In genomic region chr6:90068835-90069478, GRCh38 we compare ENCODE assay signal across 19 cellular contexts.
DNase-seq lines count a peak whose midpoint lies in the region; ATAC-seq and TF ChIP-seq lines count a peak whose summit lies in the region.
"Had no signal": no experiment of that assay in that cellular context is flagged by ENCODE, and none has a peak within 500 bp of the region (broad histone marks: within the 10 kb centered on the region; RNA-seq: fewer than 3 reads in every experiment).

No MANE protein-coding gene starts in this region.

- no peak overlapping the region for H3K4me3 ChIP-seq in fibroblast of lung (replicated peaks in 1 of 4; ENCODE audit: control extremely low read depth in 1 of 4, insufficient read depth in 1 of 4, low read depth in 3 of 4, low read length in 4 of 4)
- no peak overlapping the region for H3K4me3 ChIP-seq in H7 (ENCODE audit: insufficient read depth, low read depth, low read length)
- H3K4me3 ChIP-seq: body of pancreas, esophagus squamous epithelium, left lung had no signal

- no peak overlapping the region for H3K27ac ChIP-seq in fibroblast of lung (ENCODE audit: insufficient read depth, low read length)
- H3K27ac ChIP-seq: body of pancreas, esophagus squamous epithelium, left lung, RWPE1 had no signal

- no peaks in the 10 kb centered on the region for H3K27me3 Mint-ChIP-seq in activated naive CD4-positive, alpha-beta T cell treated with anti-CD3 and anti-CD28 coated beads for 36 hours (ENCODE audit: low read depth)
- no peaks in the 10 kb centered on the region for H3K27me3 Mint-ChIP-seq in stimulated activated naive CD8-positive, alpha-beta T cell treated with anti-CD3 and anti-CD28 coated beads, Interleukin-15, amount 100 ng/mL, for 72 hours

- no peak for TF ChIP-seq CTCF in fibroblast of lung (conservative IDR thresholded peaks at IDR 0.05 in 1 of 2, IDR thresholded peaks at IDR 0.05 in 1 of 2; ENCODE audit: low read depth in 1 of 2, low read length in 2 of 2)

- H3K36me3 Mint-ChIP-seq in activated naive CD4-positive, alpha-beta T cell treated with anti-CD3 and anti-CD28 coated beads for 36 hours (ENCODE audit: low read depth), result peaks cover 59% of the 10 kb centered on the region

- H3K27me3 ChIP-seq in fibroblast of lung (ENCODE audit: control insufficient read depth, insufficient read depth, low read length) (no peaks in the 10 kb centered on the region), H7 (ENCODE audit: control insufficient read depth, insufficient read depth, low read length) (no peaks in the 10 kb centered on the region)
- H3K27me3 ChIP-seq: body of pancreas, dorsolateral prefrontal cortex, esophagus squamous epithelium, left lung had no signal

- ATAC-seq in SK-N-SH treated with all-trans-retinoic acid at 6 μM for 48 hours (peak; percentile 71), HG03196 (IDR thresholded peaks at IDR 0.05; ENCODE audit: unreplicated experiment) (no peak), HG02884 (IDR thresholded peaks at IDR 0.05; ENCODE audit: unreplicated experiment) (no peak)
- ATAC-seq in stimulated activated naive CD8-positive, alpha-beta T cell treated with anti-CD3 and anti-CD28 coated beads, Interleukin-15, amount 100 ng/mL, for 72 hours, result no peak

- no peak overlapping the region for H3K4me2 ChIP-seq in fibroblast of lung (ENCODE audit: extremely low read depth, insufficient read depth, low read length)

- peaks cover 2% of the 10 kb centered on the region for H3K4me1 ChIP-seq in fibroblast of lung (ENCODE audit: control insufficient read depth, extremely low read depth, insufficient read depth, low read length)
- H3K4me1 ChIP-seq: body of pancreas, left lung had no signal

- no peaks in the 10 kb centered on the region for H3K36me3 ChIP-seq in fibroblast of lung (ENCODE audit: control insufficient read depth, insufficient read depth, low read length)
- H3K36me3 ChIP-seq in H7 (replicated peaks; ENCODE audit: control insufficient read depth, insufficient read depth, low read length), result no peaks in the 10 kb centered on the region
- H3K36me3 ChIP-seq: esophagus squamous epithelium, left lung had no signal

- intact Hi-C loops in activated naive CD4-positive, alpha-beta T cell treated with anti-CD3 and anti-CD28 coated beads for 36 hours (cut with micrococcal nuclease), result loop anchor here (1.0 kb wide), 2 partner anchors 10 to 61 kb away; no protein-coding TSS in a partner anchor

- no peaks in the 10 kb centered on the region for H3K79me2 ChIP-seq in fibroblast of lung (ENCODE audit: control insufficient read depth, insufficient read depth, low read length)

- peak overlapping the region; percentile 87 for H3K27ac Mint-ChIP-seq in activated naive CD4-positive, alpha-beta T cell treated with anti-CD3 and anti-CD28 coated beads for 36 hours
- peak overlapping the region in 1 of 2 donors; percentile 63 for H3K27ac Mint-ChIP-seq in stimulated activated naive CD8-positive, alpha-beta T cell treated with anti-CD3 and anti-CD28 coated beads, Interleukin-15, amount 100 ng/mL, for 72 hours

- H3K4me3 Mint-ChIP-seq in activated naive CD4-positive, alpha-beta T cell treated with anti-CD3 and anti-CD28 coated beads for 36 hours, result no peak overlapping the region
- H3K4me3 Mint-ChIP-seq in stimulated activated naive CD8-positive, alpha-beta T cell treated with anti-CD3 and anti-CD28 coated beads, Interleukin-15, amount 100 ng/mL, for 72 hours, result peak overlapping the region; percentile 31 to 40
- H3K4me3 Mint-ChIP-seq: natural killer cell treated with Interleukin-12 subunit alpha and Interleukin-12 subunit beta and Interleukin-15 and Interleukin-18, amount 100 ng/mL, for 72 hours had no signal

- CTCF ChIA-PET in activated naive CD4-positive, alpha-beta T cell treated with anti-CD3 and anti-CD28 coated beads for 36 hours (lab: Charles Lee), result interaction anchor here (1.0 kb wide), 1 partner anchor 8 kb away, joined by 3 read pairs; no protein-coding TSS in a partner anchor

- no peak overlapping the region for H2AFZ ChIP-seq in fibroblast of lung (ENCODE audit: low read length)

- H3K9me3 ChIP-seq in fibroblast of lung (ENCODE audit: control insufficient read depth, insufficient read depth, low read depth, low read length), result no peaks in the 10 kb centered on the region
- H3K9me3 ChIP-seq: body of pancreas, esophagus squamous epithelium, left lung had no signal

- DNase-seq in activated naive CD4-positive, alpha-beta T cell treated with anti-CD3 and anti-CD28 coated beads for 36 hours, result no peak
- no peak for DNase-seq in activated naive CD4-positive, alpha-beta T cell treated with Interleukin-2 at 50 U/mL for 16 hours
- DNase-seq in fibroblast of lung (ENCODE audit: low read depth in 2 of 2) (peak; percentile 25 to 48), H7 (no peak)
- DNase-seq in stimulated activated naive CD8-positive, alpha-beta T cell treated with anti-CD3 and anti-CD28 coated beads, Interleukin-15, amount 100 ng/mL, for 72 hours, result no peak
- DNase-seq: activated CD4-positive, CD25-positive, alpha-beta regulatory T cell treated with anti-CD3 and anti-CD28 coated beads, Interleukin-2, amount 50 U/mL, for 72 hours; activated T-cell treated with anti-CD3 and anti-CD28 coated beads, Interleukin-2, amount 50 U/mL, for 1 hour; body of pancreas; dorsolateral prefrontal cortex; esophagus squamous epithelium; left lung; NCI-H1694 treated with DMSO at 0.1 percent for 48 hours; retina; T-helper 1 cell had no signal

- H3K9me3 Mint-ChIP-seq in activated naive CD4-positive, alpha-beta T cell treated with anti-CD3 and anti-CD28 coated beads for 36 hours, result no peaks in the 10 kb centered on the region
- no peaks in the 10 kb centered on the region for H3K9me3 Mint-ChIP-seq in stimulated activated naive CD8-positive, alpha-beta T cell treated with anti-CD3 and anti-CD28 coated beads, Interleukin-15, amount 100 ng/mL, for 72 hours
- H3K9me3 Mint-ChIP-seq: natural killer cell treated with Interleukin-12 subunit alpha and Interleukin-12 subunit beta and Interleukin-15 and Interleukin-18, amount 100 ng/mL, for 72 hours had no signal

- no peak overlapping the region for H3K9ac ChIP-seq in fibroblast of lung (ENCODE audit: insufficient read depth, low read length)

- no peaks in the 10 kb centered on the region for H4K20me1 ChIP-seq in fibroblast of lung (ENCODE audit: control insufficient read depth, extremely low read depth, insufficient read depth, low read length)

- H3K4me1 Mint-ChIP-seq in activated naive CD4-positive, alpha-beta T cell treated with anti-CD3 and anti-CD28 coated beads for 36 hours (ENCODE audit: low read depth), result peaks cover 93% of the 10 kb centered on the region
- H3K4me1 Mint-ChIP-seq in stimulated activated naive CD8-positive, alpha-beta T cell treated with anti-CD3 and anti-CD28 coated beads, Interleukin-15, amount 100 ng/mL, for 72 hours, result peaks cover 93% of the 10 kb centered on the region

TF ChIP-seq in SK-N-SH treated with all-trans-retinoic acid at 6 μM for 48 hours, 23 proteins besides CTCF, POLR2A, EP300 and RAD21 (continues in another document):
- TF ChIP-seq PATZ1 (CRISPR knock-in tag; IDR thresholded peaks at IDR 0.05; ENCODE audit: borderline replicate concordance), result no peak
- no peak for TF ChIP-seq ESRRG (CRISPR knock-in tag; IDR thresholded peaks at IDR 0.05)
- no peak for TF ChIP-seq OSR1 (CRISPR knock-in tag; IDR thresholded peaks at IDR 0.05)
- TF ChIP-seq ZNF70 (CRISPR knock-in tag; IDR thresholded peaks at IDR 0.05), result no peak
- no peak for TF ChIP-seq ARNTL (CRISPR knock-in tag; IDR thresholded peaks at IDR 0.05; ENCODE audit: borderline replicate concordance, low read depth)
- no peak for TF ChIP-seq ZFP30 (CRISPR knock-in tag; IDR thresholded peaks at IDR 0.05)
- TF ChIP-seq RARB (CRISPR knock-in tag; IDR thresholded peaks at IDR 0.05), result no peak
- TF ChIP-seq BACH2 (CRISPR knock-in tag; IDR thresholded peaks at IDR 0.05; ENCODE audit: borderline replicate concordance), result no peak
- TF ChIP-seq TOX (CRISPR knock-in tag; IDR thresholded peaks at IDR 0.05; ENCODE audit: borderline replicate concordance), result no peak
- TF ChIP-seq ISL1 (CRISPR knock-in tag; IDR thresholded peaks at IDR 0.05), result no peak
- no peak for TF ChIP-seq ZC3H10 (CRISPR knock-in tag; IDR thresholded peaks at IDR 0.05)
- no peak for TF ChIP-seq SNAI2 (CRISPR knock-in tag; IDR thresholded peaks at IDR 0.05)
- no peak for TF ChIP-seq PPARA (CRISPR knock-in tag; IDR thresholded peaks at IDR 0.05; ENCODE audit: borderline replicate concordance)
- TF ChIP-seq CSRNP3 (CRISPR knock-in tag; IDR thresholded peaks at IDR 0.05), result no peak

Comparison
In these comparisons a context has a peak if more than half of its experiments do, and no peak if none do; other contexts are left out.
1. DNase-seq: peak in fibroblast of lung (2 of 2); none in activated naive CD4-positive, alpha-beta T cell treated with anti-CD3 and anti-CD28 coated beads for 36 hours (single experiment), activated naive CD4-positive, alpha-beta T cell treated with Interleukin-2 at 50 U/mL for 16 hours (single experiment), stimulated activated naive CD8-positive, alpha-beta T cell treated with anti-CD3 and anti-CD28 coated beads, Interleukin-15, amount 100 ng/mL, for 72 hours (0 of 2) and H7 (single experiment).